In the genomic region with DNA sequence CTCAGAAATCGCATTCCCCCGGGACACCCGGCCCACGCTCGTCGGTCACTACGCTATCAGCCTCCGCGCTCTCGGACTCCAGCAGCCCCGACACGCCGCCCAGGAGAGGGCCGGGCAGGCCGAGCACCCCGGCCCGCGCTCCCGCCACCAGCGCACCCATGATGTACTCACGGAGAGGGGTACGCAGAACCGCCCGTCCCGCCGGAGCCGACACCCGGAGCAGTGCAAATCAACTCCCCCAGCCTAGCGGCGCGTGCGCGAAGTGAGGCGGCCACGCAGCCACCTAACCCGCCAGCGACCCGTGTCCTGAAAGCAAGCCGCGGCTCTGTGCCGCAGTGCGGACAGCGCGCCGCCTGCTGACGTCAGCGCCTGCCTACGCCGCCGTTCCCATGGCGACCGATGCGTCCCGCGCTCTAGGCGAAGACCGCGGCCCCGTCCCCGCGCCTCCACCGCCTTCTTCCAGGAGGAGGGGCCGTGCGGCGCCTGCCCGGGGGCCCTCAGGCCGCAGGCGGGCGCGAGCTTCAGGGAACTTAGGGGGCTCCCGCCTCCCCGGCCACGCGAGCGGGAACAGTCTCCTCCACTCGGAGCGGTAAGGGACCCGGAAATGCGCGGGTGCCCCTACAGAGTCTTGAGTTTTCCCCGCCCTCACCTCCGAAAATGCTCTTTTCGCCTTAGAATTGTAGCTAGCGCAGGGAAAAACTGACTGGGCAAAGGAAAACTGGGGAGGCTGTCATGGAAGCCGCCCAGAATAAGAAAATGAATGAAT, we compare ENCODE assay signal across 8 cellular contexts. TPM values are rescaled to one million over a fixed set of nuclear protein-coding genes. Genes with fewer than 3 reads are reported as not detected.
DNase-seq lines count a peak whose midpoint lies in the region; ATAC-seq, FAIRE-seq and TF ChIP-seq lines count a peak whose summit lies in the region.

A gene (minus strand): TSS at position 329 of the 766 bp plus-strand sequence. CDS start 5,503 bp downstream, outside the sequence.

- 1% methylated on average over 35 of the region's 85 CpGs for WGBS in HepG2 (ENCODE audit: low lambda C conversion rate)

- peak; percentile 90 to 93 for TF ChIP-seq POLR2A in HepG2 (IDR thresholded peaks at IDR 0.05; ENCODE audit: insufficient read depth in 1 of 2, low read depth in 2 of 2, low read length in 2 of 2)

- H3K36me3 Mint-ChIP-seq in CD14-positive monocyte = peaks cover 0 to 3% of the 10 kb centered on the region in 2 donors
- peaks cover 9% of the 10 kb centered on the region for H3K36me3 Mint-ChIP-seq in activated CD4-positive, alpha-beta T cell treated with anti-CD3 and anti-CD28 coated beads, Interleukin-2, amount 10 ng/mL, durations not matched to agents 7 days and 5 days (ENCODE audit: low read depth)

- peaks cover 3% of the 10 kb centered on the region for H3K79me2 ChIP-seq in HepG2 (ENCODE audit: insufficient read depth, low read length)

- POLR2A ChIA-PET in activated CD4-positive, alpha-beta T cell treated with anti-CD3 and anti-CD28 coated beads, Interleukin-2, amount 10 ng/mL, durations not matched to agents 7 days and 5 days (lab: Charles Lee) = interaction anchor here (0.6 kb wide), 1 partner anchor 981 kb away, joined by 3 read pairs; no protein-coding TSS in a partner anchor
- POLR2A ChIA-PET in HepG2 (lab: Yijun Ruan, JAX) = interaction anchor here (0.9 to 2.5 kb wide), 3 partner anchors 729 to 792 kb away, joined by 3 to 54 read pairs (median 7); a partner anchor contains a TSS

- peak within 1 kb of the TSS; percentile 76 for H3K4me2 ChIP-seq in HepG2 (ENCODE audit: low read depth, low read length)

- no peaks in the 10 kb centered on the region; a peak in 1 of 5 replicates for H3K36me3 ChIP-seq in HepG2 (replicated peaks in 1 of 2; ENCODE audit: control insufficient read depth in 1 of 2, insufficient read depth in 2 of 2, low read length in 2 of 2)

- H3K4me3 ChIP-seq in HepG2 (replicated peaks in 1 of 3; ENCODE audit: insufficient read depth in 1 of 3, low read depth in 2 of 3, low read length in 3 of 3) = peak within 1 kb of the TSS; percentile 78 to 92 (median 89)

- H3K27me3 Mint-ChIP-seq in CD14-positive monocyte (ENCODE audit: low read depth in 3 of 3) = no peaks in the 10 kb centered on the region
- H3K27me3 Mint-ChIP-seq in activated CD4-positive, alpha-beta T cell treated with anti-CD3 and anti-CD28 coated beads, Interleukin-2, amount 10 ng/mL, durations not matched to agents 7 days and 5 days = no peaks in the 10 kb centered on the region

- peaks cover 18% of the 10 kb centered on the region for H3K4me1 ChIP-seq in HepG2 (ENCODE audit: insufficient read depth, low read length)

- TF ChIP-seq EP300 in HepG2 (IDR thresholded peaks at IDR 0.05; ENCODE audit: low read depth in 2 of 2, low read length in 2 of 2) = 0 out of 4 replicates have a peak, but pooled peaks of 1 of the 2 experiments have one; percentile 4
- TF ChIP-seq EP300 in HepG2 (CRISPR knock-in tag; IDR thresholded peaks at IDR 0.05; ENCODE audit: borderline replicate concordance) = no peak

- peaks cover 5% of the 10 kb centered on the region for H3K4me1 Mint-ChIP-seq in CD14-positive monocyte
- H3K4me1 Mint-ChIP-seq in activated CD4-positive, alpha-beta T cell treated with anti-CD3 and anti-CD28 coated beads, Interleukin-2, amount 10 ng/mL, durations not matched to agents 7 days and 5 days = peaks cover 16% of the 10 kb centered on the region

- H3K27ac Mint-ChIP-seq in CD14-positive monocyte = peak within 1 kb of the TSS in 3 of 7 donors; percentile 72 to 82 (median 82)
- no peak within 1 kb of the TSS for H3K27ac Mint-ChIP-seq in activated CD4-positive, alpha-beta T cell treated with anti-CD3 and anti-CD28 coated beads, Interleukin-2, amount 10 ng/mL, durations not matched to agents 7 days and 5 days

- intact Hi-C loops in CD14-positive monocyte (cut with micrococcal nuclease) = loop anchor here in 1 of 2 donors (10.0 kb wide), 1 partner anchor 423 kb away; no protein-coding TSS in a partner anchor
- intact Hi-C loops in HepG2 (cut with micrococcal nuclease; ENCODE audit: unreplicated experiment) = loop anchor here (2.0 to 5.0 kb wide), 2 partner anchors 45 to 791 kb away; a partner anchor contains a TSS

- H3K9me3 Mint-ChIP-seq in CD14-positive monocyte = no peaks in the 10 kb centered on the region
- no peaks in the 10 kb centered on the region for H3K9me3 Mint-ChIP-seq in activated CD4-positive, alpha-beta T cell treated with anti-CD3 and anti-CD28 coated beads, Interleukin-2, amount 10 ng/mL, durations not matched to agents 7 days and 5 days

- in situ Hi-C loops in HepG2 (cut with HindIII; ENCODE audit: extremely low pct_ligation_motif_present, low pct_unique_long_range_greater_than_20kb) = no loop called here

- H3K4me3 Mint-ChIP-seq in CD14-positive monocyte = no peak within 1 kb of the TSS
- H3K4me3 Mint-ChIP-seq in activated CD4-positive, alpha-beta T cell treated with anti-CD3 and anti-CD28 coated beads, Interleukin-2, amount 10 ng/mL, durations not matched to agents 7 days and 5 days = no peak within 1 kb of the TSS

- peak; percentile 45; the same call in 1 of the 2 replicates for TF ChIP-seq RAD21 in HepG2 (CRISPR knock-in tag; IDR thresholded peaks at IDR 0.05)

- no peak for TF ChIP-seq CTCF in CD14-positive monocyte (IDR thresholded peaks at IDR 0.05)
- peak; percentile 21; the same call in 1 of the 2 replicates for TF ChIP-seq CTCF in HepG2 (CRISPR knock-in tag; IDR thresholded peaks at IDR 0.05)

- ATAC-seq in GM19324 (IDR thresholded peaks at IDR 0.05; ENCODE audit: low FRiP score, unreplicated experiment) (peak; percentile 99), HG03457 (IDR thresholded peaks at IDR 0.05; ENCODE audit: unreplicated experiment) (peak; percentile 95), HepG2 (peak; percentile 95)

- FAIRE-seq in HepG2 (lab: Jason Lieb, UNC) = no peak

- H3K9ac ChIP-seq in HepG2 (ENCODE audit: insufficient read depth, low read depth, low read length) = peak within 1 kb of the TSS; percentile 97

- no peaks in the 10 kb centered on the region for H4K20me1 ChIP-seq in HepG2 (ENCODE audit: insufficient read depth, low read length)

- H2AFZ ChIP-seq in HepG2 (ENCODE audit: low read length) = peak within 1 kb of the TSS; percentile 95

- H3K27me3 ChIP-seq in HepG2 (ENCODE audit: control insufficient read depth in 1 of 2, insufficient read depth in 2 of 2, low read length in 2 of 2) = no peaks in the 10 kb centered on the region; a peak in 1 of 5 replicates

- CTCF ChIA-PET in activated CD4-positive, alpha-beta T cell treated with anti-CD3 and anti-CD28 coated beads, Interleukin-2, amount 10 ng/mL, durations not matched to agents 7 days and 5 days (lab: Charles Lee) = interaction anchor here (0.6 to 2.0 kb wide), 6 partner anchors 31 to 791 kb away, joined by 3 to 5 read pairs (median 3); no protein-coding TSS in a partner anchor
- CTCF ChIA-PET in HepG2 (lab: Yijun Ruan, JAX; ENCODE audit: low intra/inter-chr PET ratio, low total read pairs) = no interaction called here

- BruUV-seq in HepG2 (replicated peaks; lab: Mats Ljungman, UMichigan) = no TSS peak

- H3K27ac ChIP-seq in HepG2 (ENCODE audit: extremely low read length, insufficient read depth, low read length) = peak within 1 kb of the TSS; percentile 94

- DNase-seq in CD14-positive monocyte (ENCODE audit: low spot score) (peak; percentile 94), NCI-H526 treated with DMSO at 0.1 percent for 48 hours (lab: John Stamatoyannopoulos, UW) (peak; percentile 70), dedifferentiated amniotic fluid mesenchymal stem cell (ENCODE audit: extremely low spot score) (peak; percentile 82), HepG2 (ENCODE audit: low spot score) (peak; percentile 91)
- DNase-seq in activated CD4-positive, alpha-beta T cell treated with anti-CD3 and anti-CD28 coated beads, Interleukin-2, amount 10 ng/mL, durations not matched to agents 7 days and 5 days = peak; percentile 89
- DNase-seq in stimulated activated CD4-positive, alpha-beta T cell treated with anti-CD3 and anti-CD28 coated beads, Interleukin-4, amount 100 ng/mL, for 1 hour = peak; percentile 90

- H3K9me3 ChIP-seq in HepG2 (ENCODE audit: low read length) = no peaks in the 10 kb centered on the region

TF ChIP-seq in HepG2, 621 proteins besides CTCF, POLR2A, EP300 and RAD21 (continues in another document):
- peak; percentile 73; the same call in 1 of the 2 replicates for TF ChIP-seq ZNF564 (CRISPR knock-in tag; IDR thresholded peaks at IDR 0.05)
- TF ChIP-seq ARNT2 (CRISPR knock-in tag; IDR thresholded peaks at IDR 0.05; ENCODE audit: low read depth) = peak; percentile 93
- peak; percentile 88 for TF ChIP-seq ZMAT3 (CRISPR knock-in tag; conservative IDR thresholded peaks at IDR 0.05)

RNA-seq across cellular contexts. Expression of the gene that starts here (rescaled TPM):
- polyA plus RNA-seq in CD14-positive monocyte = 1 to 10 TPM in 1 of 2 donors, under 1 TPM in 1; 0.91 to 1.4 TPM
- total RNA-seq in activated CD4-positive, alpha-beta T cell treated with anti-CD3 and anti-CD28 coated beads, Interleukin-2, amount 10 ng/mL, durations not matched to agents 7 days and 5 days = 10 to 100 TPM; 10.8 to 14.0 TPM
- total RNA-seq in HepG2 (2016; rRNA removed; fragmentation: Illumina TruSeq; extraction: Trizol) = 18.0 and 18.6 TPM in 2 replicates
- total RNA-seq in HepG2 (2016; cell fraction: cytosol; rRNA removed; fragmentation: Illumina TruSeq; extraction: Trizol; ENCODE audit: low read depth) = 5.5 and 6.3 TPM in 2 replicates
- total RNA-seq in HepG2 (2016; cell fraction: insoluble cytoplasmic fraction; rRNA removed; fragmentation: Illumina TruSeq; extraction: Trizol) = 16.8 and 18.8 TPM in 2 replicates
- 5.9 and 9.1 TPM in 2 replicates for total RNA-seq in HepG2 (2016; cell fraction: membrane; rRNA removed; fragmentation: Illumina TruSeq; extraction: Trizol)
- total RNA-seq in HepG2 (2016; cell fraction: nucleus; rRNA removed; fragmentation: Illumina TruSeq; extraction: Trizol) = 57.4 and 61.1 TPM in 2 replicates
- polyA plus RNA-seq in HepG2 (2011; rRNA removed) = 4.0 and 7.2 TPM in 2 replicates
- 1.9 and 2.0 TPM in 2 replicates for polyA plus RNA-seq in HepG2 (2011; cell fraction: cytosol; rRNA removed)
- 7.2 and 7.6 TPM in 2 replicates for polyA plus RNA-seq in HepG2 (2011; cell fraction: nucleus; rRNA removed)
- polyA plus RNA-seq in HepG2 (2012) = 3.9 and 4.6 TPM in 2 replicates
- polyA plus RNA-seq in HepG2 (2016; cell fraction: cytosol; fragmentation: Illumina TruSeq; extraction: Trizol; ENCODE audit: low read depth) = 0.74 and 0.96 TPM in 2 replicates
- polyA plus RNA-seq in HepG2 (2016; cell fraction: insoluble cytoplasmic fraction; fragmentation: Illumina TruSeq; extraction: Trizol; ENCODE audit: low read depth) = 10.6 and 12.4 TPM in 2 replicates
- polyA plus RNA-seq in HepG2 (2016; cell fraction: membrane; fragmentation: Illumina TruSeq; extraction: Trizol; ENCODE audit: low read depth) = 2.4 and 2.6 TPM in 2 replicates
- polyA plus RNA-seq in HepG2 (2016; cell fraction: nucleus; fragmentation: Illumina TruSeq; extraction: Trizol; ENCODE audit: insufficient read depth, low read depth) = 23.1 and 29.2 TPM in 2 replicates
- 5.7 and 10.3 TPM in 2 replicates for polyA minus RNA-seq in HepG2 (2011; rRNA and poly(A)+ RNA removed; ENCODE audit: low replicate concordance)
- 3.2 and 4.3 TPM in 2 replicates for polyA minus RNA-seq in HepG2 (2011; cell fraction: cytosol; rRNA and poly(A)+ RNA removed)
- polyA minus RNA-seq in HepG2 (2011; cell fraction: nucleus; rRNA and poly(A)+ RNA removed) = 71.8 and 82.2 TPM in 2 replicates

Comparison
In these comparisons a context has a peak if more than half of its experiments do, and no peak if none do; other contexts are left out.
1. Peak in every context shown above with its lines: DNase-seq, ATAC-seq, H3K4me3 ChIP-seq and H3K27ac ChIP-seq.